ENCODE assay signal across 21 cellular contexts in the genomic region with DNA sequence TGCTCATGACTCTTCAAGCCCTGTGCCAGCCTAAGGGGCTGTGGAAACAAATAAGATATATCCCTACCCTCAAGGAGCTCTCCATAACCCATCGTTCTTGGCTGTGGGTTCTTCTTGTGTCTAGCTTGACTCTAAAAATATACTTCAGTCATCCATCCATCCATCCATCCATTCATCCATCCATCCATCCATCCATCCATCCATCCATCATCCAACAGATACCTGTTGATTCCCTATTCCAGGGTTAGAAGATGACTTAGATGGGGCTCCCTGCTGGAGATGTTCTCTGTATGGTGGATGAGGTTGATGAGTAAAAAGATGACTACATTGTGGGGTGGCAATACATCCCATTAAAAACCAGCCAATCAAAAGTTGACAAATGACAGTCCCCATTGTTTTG. TPM values are rescaled to one million over a fixed set of nuclear protein-coding genes. Genes with fewer than 3 reads are reported as not detected.
"Had no signal": no experiment of that assay in that cellular context is flagged by ENCODE, and none has a peak within 500 bp of the region (broad histone marks: within the 10 kb centered on the region; RNA-seq: fewer than 3 reads in every experiment).

No MANE protein-coding gene starts in this region.

- H3K36me3 Mint-ChIP-seq: mesothelial cell of epicardium had no signal

- DNase-seq: effector CD8-positive, alpha-beta T cell; effector memory CD8-positive, alpha-beta T cell; endodermal cell; erythroblast; esophagus squamous epithelium; foreskin fibroblast; foreskin melanocyte; gastrocnemius medialis; glutamatergic neuron; head of caudate nucleus; heart right ventricle; hippocampal formation; left cardiac atrium; left lung; left ventricle myocardium superior; lower lobe of right lung; mesenchymal stem cell; mucosa of descending colon; naive B cell had no signal

- H3K27ac Mint-ChIP-seq: effector memory CD8-positive, alpha-beta T cell; endodermal cell; mesothelial cell of epicardium had no signal

- H3K9me3 Mint-ChIP-seq: effector memory CD8-positive, alpha-beta T cell; endodermal cell; mesothelial cell of epicardium; naive B cell had no signal

- H3K4me1 Mint-ChIP-seq: endodermal cell, mesothelial cell of epicardium had no signal

- H3K27me3 Mint-ChIP-seq: naive B cell had no signal

- H3K4me3 Mint-ChIP-seq: effector memory CD8-positive, alpha-beta T cell; endodermal cell; mesothelial cell of epicardium had no signal

RNA-seq across cellular contexts. Expression of a gene that starts 23.5 kb away (rescaled TPM):
- polyA plus RNA-seq: keratinocyte had no signal
